In genomic region chr6:134060491-134061106, GRCh38 we compare ENCODE assay signal across 12 cellular contexts. TPM values are rescaled to one million over a fixed set of nuclear protein-coding genes. Genes with fewer than 3 reads are reported as not detected.
DNase-seq lines count a peak whose midpoint lies in the region; ATAC-seq and TF ChIP-seq lines count a peak whose summit lies in the region.
"Had no signal": no experiment of that assay in that cellular context is flagged by ENCODE, and none has a peak within 500 bp of the region (broad histone marks: within the 10 kb centered on the region; RNA-seq: fewer than 3 reads in every experiment).

No MANE protein-coding gene starts in this region.

- intact Hi-C loops in sciatic nerve (cut with DNase I), result no loop called here

- ATAC-seq in sciatic nerve, result no peak
- ATAC-seq in HG03442 (IDR thresholded peaks at IDR 0.05; ENCODE audit: unreplicated experiment), result no peak

- H3K4me3 Mint-ChIP-seq in type B pancreatic cell, result no peak overlapping the region
- H3K4me3 Mint-ChIP-seq: T-helper 1 cell treated with Interleukin-12 subunit alpha and Interleukin-12 subunit beta and Interleukin-4 antibody, amounts not matched to agents 30 μg/mL and 1 μg/mL, for 36 hours had no signal

- H3K27ac Mint-ChIP-seq in type B pancreatic cell, result no peak overlapping the region
- H3K27ac Mint-ChIP-seq: T-helper 1 cell treated with Interleukin-12 subunit alpha and Interleukin-12 subunit beta and Interleukin-4 antibody, amounts not matched to agents 30 μg/mL and 1 μg/mL, for 36 hours had no signal

- in situ Hi-C loops in astrocyte of the cerebellum (cut with HindIII; ENCODE audit: low sequenced_read_pairs), result no loop called here

- TF ChIP-seq CTCF in astrocyte of the cerebellum (IDR thresholded peaks at IDR 0.05; ENCODE audit: low read depth, low read length, missing control alignments) (no peak), type B pancreatic cell (conservative IDR thresholded peaks at IDR 0.05) (no peak)

- H3K9me3 Mint-ChIP-seq in type B pancreatic cell, result no peaks in the 10 kb centered on the region
- H3K9me3 Mint-ChIP-seq: T-helper 1 cell treated with Interleukin-12 subunit alpha and Interleukin-12 subunit beta and Interleukin-4 antibody, amounts not matched to agents 30 μg/mL and 1 μg/mL, for 36 hours had no signal

- no peaks in the 10 kb centered on the region for H3K36me3 Mint-ChIP-seq in type B pancreatic cell

- peak; percentile 49 for DNase-seq in 8988T
- DNase-seq in HT-29 (ENCODE audit: low spot score), result peak; percentile 18
- DNase-seq in astrocyte of the cerebellum (ENCODE audit: low read depth), result peak; percentile 71
- peak; percentile 77 for DNase-seq in hepatic stellate cell (ENCODE audit: low spot score)
- no peak for DNase-seq in sciatic nerve (ENCODE audit: low spot score)
- no peak for DNase-seq in substantia nigra (lab: John Stamatoyannopoulos, UW)
- DNase-seq in type B pancreatic cell (ENCODE audit: extremely low spot score, unreplicated experiment), result no peak
- DNase-seq: activated CD8-positive, alpha-beta memory T cell treated with anti-CD3 and anti-CD28 coated beads, Interleukin-2, amount 50 U/mL, for 4 hours; NCI-H524 treated with DMSO at 0.1 percent for 48 hours; uterus had no signal

- H3K27me3 Mint-ChIP-seq in type B pancreatic cell, result no peaks in the 10 kb centered on the region

- H3K4me1 Mint-ChIP-seq in type B pancreatic cell (ENCODE audit: unreplicated experiment), result peaks cover 27% of the 10 kb centered on the region

- no peak overlapping the region for H3K27ac ChIP-seq in substantia nigra (ENCODE audit: low read depth, low read length, poor library complexity, severe bottlenecking)

- H3K4me3 ChIP-seq in astrocyte of the cerebellum (ENCODE audit: low read depth, low read length), result no peak overlapping the region
- H3K4me3 ChIP-seq: uterus had no signal

RNA-seq across cellular contexts. Expression of gene SLC2A12, which starts 8.2 kb away (rescaled TPM):
- total RNA-seq in HT-29 (2014; rRNA removed; shearing (Covaris generic)), result 1.9 and 2.5 TPM in 2 replicates
- 2.2 TPM for total RNA-seq in sciatic nerve
- total RNA-seq in type B pancreatic cell (ENCODE audit: low replicate concordance), result 2.7 and 5.5 TPM in 2 replicates

Comparison
In these comparisons a context has a peak if more than half of its experiments do, and no peak if none do; other contexts are left out.
1. DNase-seq: peak in 8988T (single experiment), HT-29 (single experiment), astrocyte of the cerebellum (single experiment) and hepatic stellate cell (single experiment); none in sciatic nerve (single experiment), substantia nigra (0 of 49) and type B pancreatic cell (single experiment).